In genomic region chr6:6752129-6752528, GRCh38 we compare ENCODE assay signal across 12 cellular contexts.
A peak's percentile ranks its signal among the peaks of the same experiment; 100 is the strongest.
DNase-seq lines count a peak whose midpoint lies in the region; ATAC-seq and TF ChIP-seq lines count a peak whose summit lies in the region.
"Had no signal": no experiment of that assay in that cellular context is flagged by ENCODE, and none has a peak within 500 bp of the region (broad histone marks: within the 10 kb centered on the region; RNA-seq: fewer than 3 reads in every experiment).

No MANE protein-coding gene starts in this region.

- no peak for TF ChIP-seq POLR2A in Peyer's patch (IDR thresholded peaks at IDR 0.05)

- DNase-seq in Peyer's patch (no peak), foreskin fibroblast (peak; percentile 26 to 51), renal cortical epithelial cell (ENCODE audit: low read depth) (peak; percentile 88), dermis blood vessel endothelial cell (no peak)
- DNase-seq: activated B cell treated with CpG ODN at 0.5 μM for 24 hours; effector CD4-positive, alpha-beta T cell; NCI-H2107 had no signal

- H3K27ac ChIP-seq in BLaER1 (no peak overlapping the region), Peyer's patch (peak overlapping the region in 3 of 4 donors; percentile 67 to 81 (median 67))
- H3K27ac ChIP-seq: parathyroid adenoma had no signal

- H3K4me1 ChIP-seq in BLaER1 (peaks cover 45% of the 10 kb centered on the region), Peyer's patch (peaks cover 0 to 31% (median 3%) of the 10 kb centered on the region in 4 donors)
- H3K4me1 ChIP-seq: parathyroid adenoma had no signal

- H3K9me3 ChIP-seq in BLaER1 (no peaks in the 10 kb centered on the region), Peyer's patch (no peaks in the 10 kb centered on the region)

- no peaks in the 10 kb centered on the region for H4K20me1 ChIP-seq in BLaER1

- H3K27me3 ChIP-seq in BLaER1 (no peaks in the 10 kb centered on the region), Peyer's patch (no peaks in the 10 kb centered on the region)

- H3K4me3 ChIP-seq in BLaER1, result no peak overlapping the region
- H3K4me3 ChIP-seq in Peyer's patch, result no peak overlapping the region
- H3K4me3 ChIP-seq in foreskin fibroblast (ENCODE audit: low read depth in 1 of 2, low read length in 2 of 2), result no peak overlapping the region

- ATAC-seq in GM21390 (IDR thresholded peaks at IDR 0.05; ENCODE audit: unreplicated experiment) (no peak), HG03097 (IDR thresholded peaks at IDR 0.05; ENCODE audit: low FRiP score, unreplicated experiment) (no peak), GM21619 (IDR thresholded peaks at IDR 0.05; ENCODE audit: unreplicated experiment) (no peak)

- no peak overlapping the region for H3K9ac ChIP-seq in BLaER1
- H3K9ac ChIP-seq: parathyroid adenoma had no signal

- H3K4me2 ChIP-seq in BLaER1, result peak overlapping the region; percentile 42

- no peak for TF ChIP-seq CTCF in Peyer's patch (IDR thresholded peaks at IDR 0.05)
- TF ChIP-seq CTCF in foreskin fibroblast (IDR thresholded peaks at IDR 0.05; ENCODE audit: low read depth, low read length), result no peak

- no peaks in the 10 kb centered on the region for H3K36me3 ChIP-seq in BLaER1
- no peaks in the 10 kb centered on the region for H3K36me3 ChIP-seq in Peyer's patch

Comparison
In these comparisons a context has a peak if more than half of its experiments do, and no peak if none do; other contexts are left out.
1. DNase-seq: peak in foreskin fibroblast (2 of 2) and renal cortical epithelial cell (single experiment); none in Peyer's patch (0 of 3) and dermis blood vessel endothelial cell (single experiment).